ENCODE assay signal across 11 cellular contexts in the genomic region with DNA sequence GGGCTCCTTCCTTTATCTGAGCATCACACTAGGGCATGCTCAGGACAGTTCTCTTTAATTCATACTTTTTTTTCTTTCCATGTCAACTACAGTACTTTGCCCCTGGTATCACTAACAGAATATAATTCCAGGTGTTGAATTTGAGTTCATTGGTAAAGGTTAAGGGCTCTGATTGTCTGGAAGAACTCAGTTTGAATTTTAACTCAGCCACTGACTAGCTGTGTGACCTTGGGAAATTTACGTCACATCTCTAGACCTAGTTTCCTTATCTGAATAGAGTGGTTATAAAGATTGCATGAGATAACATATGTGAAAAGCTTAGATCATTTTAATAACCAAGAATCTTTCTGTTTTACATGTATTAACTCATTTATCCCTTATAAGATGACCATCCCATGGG. TPM values are rescaled to one million over a fixed set of nuclear protein-coding genes. Genes with fewer than 3 reads are reported as not detected.
DNase-seq lines count a peak whose midpoint lies in the region; ATAC-seq and TF ChIP-seq lines count a peak whose summit lies in the region.
"Had no signal": no experiment of that assay in that cellular context is flagged by ENCODE, and none has a peak within 500 bp of the region (broad histone marks: within the 10 kb centered on the region; RNA-seq: fewer than 3 reads in every experiment).

No MANE protein-coding gene starts in this region.

- H3K27ac ChIP-seq in PC-3 (ENCODE audit: low read length) (peak overlapping the region; percentile 95), smooth muscle cell (ENCODE audit: low read depth) (peak overlapping the region; percentile 87)
- no peak overlapping the region for H3K27ac ChIP-seq in CD4-positive, alpha-beta memory T cell (ENCODE audit: low read depth, low read length)
- H3K27ac ChIP-seq: BLaER1 had no signal

- H2AFZ ChIP-seq in PC-3 (ENCODE audit: low read length): no peak overlapping the region
- no peak overlapping the region for H2AFZ ChIP-seq in smooth muscle cell (ENCODE audit: low read depth)

- 52% methylated on average over 1 of the region's 1 CpG for WGBS in smooth muscle cell (ENCODE audit: low lambda C conversion rate)

- CTCF ChIA-PET in activated CD8-positive, alpha-beta memory T cell treated with anti-CD3 and anti-CD28 coated beads, Interleukin-2, amount 10 ng/mL, durations not matched to agents 7 days and 5 days (lab: Charles Lee): interaction anchor here (0.9 to 2.3 kb wide), 5 partner anchors 8 to 136 kb away, joined by 3 to 11 read pairs (median 7); partner anchors contain the start of gene ZC3H12C
- CTCF ChIA-PET in PC-3 (lab: Charles Lee): interaction anchor here (1.0 to 1.9 kb wide), 2 partner anchors 15 to 136 kb away, joined by 3 to 9 read pairs; partner anchors contain the start of gene ZC3H12C
- CTCF ChIA-PET in CD4-positive, alpha-beta memory T cell (lab: Charles Lee; ENCODE audit: partially characterized antibody): no interaction called here

- H3F3A ChIP-seq in PC-3 (ENCODE audit: low read length, unreplicated experiment) (peaks cover 12% of the 10 kb centered on the region), smooth muscle cell (ENCODE audit: low read depth) (peaks cover 15% of the 10 kb centered on the region)

- H3K4me2 ChIP-seq in PC-3 (ENCODE audit: low read length) (peak overlapping the region; percentile 77), smooth muscle cell (peak overlapping the region; percentile 73)
- H3K4me2 ChIP-seq: BLaER1 had no signal

- H3K4me3 ChIP-seq in PC-3 (ENCODE audit: low read length): peak overlapping the region; percentile 27; the same call in 1 of the 2 replicates
- H3K4me3 ChIP-seq in smooth muscle cell: no peak overlapping the region
- H3K4me3 ChIP-seq in CD4-positive, alpha-beta memory T cell (ENCODE audit: low read length in 2 of 2): no peak overlapping the region
- H3K4me3 ChIP-seq: BLaER1 had no signal

- H3K9me2 ChIP-seq in PC-3 (replicated peaks; ENCODE audit: low read length): no peaks in the 10 kb centered on the region

- no peaks in the 10 kb centered on the region for H3K27me3 ChIP-seq in PC-3 (ENCODE audit: low read length)
- no peaks in the 10 kb centered on the region for H3K27me3 ChIP-seq in smooth muscle cell (ENCODE audit: low read depth)
- no peaks in the 10 kb centered on the region for H3K27me3 ChIP-seq in CD4-positive, alpha-beta memory T cell (ENCODE audit: insufficient read depth, low read length)
- H3K27me3 ChIP-seq: BLaER1 had no signal

- H3K9me3 ChIP-seq in PC-3 (ENCODE audit: low read length) (peaks cover 7% of the 10 kb centered on the region), smooth muscle cell (replicated peaks; ENCODE audit: low read depth) (no peaks in the 10 kb centered on the region)
- no peaks in the 10 kb centered on the region for H3K9me3 ChIP-seq in CD4-positive, alpha-beta memory T cell (ENCODE audit: control insufficient read depth in 1 of 2, low read length in 2 of 2)

- POLR2A ChIA-PET in PC-3 (lab: Charles Lee; ENCODE audit: unreplicated experiment): interaction anchor here (0.6 to 2.6 kb wide), 3 partner anchors 12 to 15 kb away, joined by 3 to 41 read pairs (median 6); no protein-coding TSS in a partner anchor
- POLR2A ChIA-PET in CD4-positive, alpha-beta memory T cell (lab: Charles Lee; ENCODE audit: partially characterized antibody): no interaction called here

- H4K20me1 ChIP-seq in PC-3 (ENCODE audit: low read length) (no peaks in the 10 kb centered on the region), smooth muscle cell (ENCODE audit: low read depth) (no peaks in the 10 kb centered on the region)
- H4K20me1 ChIP-seq: BLaER1 had no signal

- BruUV-seq in PC-3 (replicated peaks; lab: Mats Ljungman, UMichigan): TSS peak; percentile 68

- peaks cover 5% of the 10 kb centered on the region for H3K36me3 ChIP-seq in PC-3 (ENCODE audit: low read depth, low read length)
- H3K36me3 ChIP-seq in smooth muscle cell (ENCODE audit: low read depth): no peaks in the 10 kb centered on the region
- H3K36me3 ChIP-seq in CD4-positive, alpha-beta memory T cell (ENCODE audit: insufficient read depth, low read length): no peaks in the 10 kb centered on the region
- H3K36me3 ChIP-seq: BLaER1 had no signal

- peaks cover 41% of the 10 kb centered on the region for H3K4me1 Mint-ChIP-seq in activated CD8-positive, alpha-beta memory T cell treated with anti-CD3 and anti-CD28 coated beads, Interleukin-2, amount 10 ng/mL, durations not matched to agents 7 days and 5 days
- peaks cover 0 to 2% (median 0%) of the 10 kb centered on the region in 4 donors for H3K4me1 Mint-ChIP-seq in CD4-positive, alpha-beta memory T cell

- peaks cover 8% of the 10 kb centered on the region for H3K27me3 Mint-ChIP-seq in activated CD8-positive, alpha-beta memory T cell treated with anti-CD3 and anti-CD28 coated beads, Interleukin-2, amount 10 ng/mL, durations not matched to agents 7 days and 5 days
- peaks cover 4 to 8% of the 10 kb centered on the region in 2 donors for H3K27me3 Mint-ChIP-seq in CD4-positive, alpha-beta memory T cell

- H3K36me3 Mint-ChIP-seq in activated CD8-positive, alpha-beta memory T cell treated with anti-CD3 and anti-CD28 coated beads, Interleukin-2, amount 10 ng/mL, durations not matched to agents 7 days and 5 days: peaks cover 30% of the 10 kb centered on the region
- no peaks in the 10 kb centered on the region for H3K36me3 Mint-ChIP-seq in CD4-positive, alpha-beta memory T cell

- H3K9ac ChIP-seq in PC-3 (ENCODE audit: low read length): peak overlapping the region; percentile 81
- H3K9ac ChIP-seq in smooth muscle cell (ENCODE audit: low read depth): peak overlapping the region; percentile 20
- H3K9ac ChIP-seq: BLaER1 had no signal

- no peaks in the 10 kb centered on the region for H3K79me2 ChIP-seq in PC-3 (ENCODE audit: low read length)
- H3K79me2 ChIP-seq in smooth muscle cell (ENCODE audit: low read depth): no peaks in the 10 kb centered on the region

- peak; percentile 61 for ATAC-seq in activated CD8-positive, alpha-beta memory T cell treated with anti-CD3 and anti-CD28 coated beads, Interleukin-2, amount 10 ng/mL, durations not matched to agents 7 days and 5 days
- ATAC-seq in HG02678 (IDR thresholded peaks at IDR 0.05; ENCODE audit: unreplicated experiment): peak; percentile 30
- peak; percentile 6; the same call in 1 of the 2 replicates for ATAC-seq in PC-3

- no peak for TF ChIP-seq CTCF in PC-3 (conservative IDR thresholded peaks at IDR 0.05; ENCODE audit: low read depth, low read length)
- TF ChIP-seq CTCF in smooth muscle cell (IDR thresholded peaks at IDR 0.05; ENCODE audit: borderline replicate concordance, insufficient read depth, poor library complexity, severe bottlenecking): no peak

- intact Hi-C loops in PC-3 (cut with micrococcal nuclease): loop anchor here (5.0 kb wide), 1 partner anchor 355 kb away; no protein-coding TSS in a partner anchor
- intact Hi-C loops in CD4-positive, alpha-beta memory T cell (cut with micrococcal nuclease): no loop called here

- H3K9me3 Mint-ChIP-seq in activated CD8-positive, alpha-beta memory T cell treated with anti-CD3 and anti-CD28 coated beads, Interleukin-2, amount 10 ng/mL, durations not matched to agents 7 days and 5 days (ENCODE audit: low read depth): peaks cover 4% of the 10 kb centered on the region
- H3K9me3 Mint-ChIP-seq in CD4-positive, alpha-beta memory T cell: peaks cover 0 to 12% (median 0%) of the 10 kb centered on the region in 8 donors

- no peak overlapping the region for H3K4me3 Mint-ChIP-seq in activated CD8-positive, alpha-beta memory T cell treated with anti-CD3 and anti-CD28 coated beads, Interleukin-2, amount 10 ng/mL, durations not matched to agents 7 days and 5 days
- no peak overlapping the region for H3K4me3 Mint-ChIP-seq in CD4-positive, alpha-beta memory T cell

- H3K4me1 ChIP-seq in PC-3 (ENCODE audit: insufficient read depth, low read length) (peaks cover 34% of the 10 kb centered on the region), smooth muscle cell (ENCODE audit: low read depth) (peaks cover 20% of the 10 kb centered on the region)
- H3K4me1 ChIP-seq in CD4-positive, alpha-beta memory T cell (ENCODE audit: insufficient read depth, low read length): no peaks in the 10 kb centered on the region

- no peak for DNase-seq in activated CD8-positive, alpha-beta memory T cell treated with anti-CD3 and anti-CD28 coated beads, Interleukin-2, amount 10 ng/mL, durations not matched to agents 7 days and 5 days
- no peak for DNase-seq in activated CD8-positive, alpha-beta memory T cell treated with anti-CD3 and anti-CD28 coated beads, Interleukin-2, amount 50 U/mL, for 4 hours
- no peak for DNase-seq in PC-3
- DNase-seq in smooth muscle cell (lab: John Stamatoyannopoulos, UW; ENCODE audit: unreplicated experiment): no peak
- no peak for DNase-seq in CD4-positive, alpha-beta memory T cell
- DNase-seq in stimulated activated CD4-positive, alpha-beta T cell treated with anti-CD3 and anti-CD28 coated beads, Interleukin-15, amount 100 ng/mL, for 24 hours: no peak
- DNase-seq in RKO (ENCODE audit: low spot score): no peak
- DNase-seq: activated T-cell treated with anti-CD3 and anti-CD28 coated beads for 4 hours; effector CD8-positive, alpha-beta T cell had no signal

- peak overlapping the region; percentile 93 for H3K27ac Mint-ChIP-seq in activated CD8-positive, alpha-beta memory T cell treated with anti-CD3 and anti-CD28 coated beads, Interleukin-2, amount 10 ng/mL, durations not matched to agents 7 days and 5 days
- no peak overlapping the region for H3K27ac Mint-ChIP-seq in CD4-positive, alpha-beta memory T cell

RNA-seq across cellular contexts. Expression of gene ZC3H12C, which starts 15.9 kb away (rescaled TPM):
- 10 to 100 TPM in 1 of 2 experiments, 1 to 10 TPM in 1; 2.8 to 12.2 TPM for total RNA-seq in activated CD8-positive, alpha-beta memory T cell treated with anti-CD3 and anti-CD28 coated beads, Interleukin-2, amount 10 ng/mL, durations not matched to agents 7 days and 5 days
- total RNA-seq in PC-3 (2014; rRNA removed) (25.2 and 30.7 TPM in 2 replicates), smooth muscle cell (10.5 and 10.6 TPM in 2 replicates)
- polyA plus RNA-seq in smooth muscle cell: 1.6 and 1.9 TPM in 2 replicates
- under 1 TPM; 0.17 TPM for total RNA-seq in CD4-positive, alpha-beta memory T cell
- polyA plus RNA-seq in CD4-positive, alpha-beta memory T cell: not detected

Comparison
In these comparisons a context has a peak if more than half of its experiments do, and no peak if none do; other contexts are left out.
1. ATAC-seq: peak in every context shown above with its lines; median percentile 61 in activated CD8-positive, alpha-beta memory T cell treated with anti-CD3 and anti-CD28 coated beads, Interleukin-2, amount 10 ng/mL, durations not matched to agents 7 days and 5 days; 30 in HG02678; 6 in PC-3.